2 cellular contexts compared by ENCODE assay signal in genomic region chr6:33430334-33430733, GRCh38.
TF ChIP-seq lines count a peak whose summit lies in the region.

No MANE protein-coding gene starts in this region.

TF ChIP-seq in A549, 52 proteins besides CTCF, POLR2A, EP300 and RAD21:
- TF ChIP-seq BHLHE40 (IDR thresholded peaks at IDR 0.05; ENCODE audit: low read depth, low read length) (no peak), RCOR1 (IDR thresholded peaks at IDR 0.05; ENCODE audit: low read depth, low read length) (no peak), RFX5 (IDR thresholded peaks at IDR 0.05) (no peak), FOSB (CRISPR knock-in tag; IDR thresholded peaks at IDR 0.05) (no peak), SMC3 (IDR thresholded peaks at IDR 0.05) (no peak), CBX2 (IDR thresholded peaks at IDR 0.05; ENCODE audit: borderline replicate concordance, low read depth) (no peak), NR3C1 (IDR thresholded peaks at IDR 0.05) (no peak), BCL3 (IDR thresholded peaks at IDR 0.05) (no peak)

TF ChIP-seq in HCT116, 20 proteins besides CTCF, POLR2A, EP300 and RAD21:
- TF ChIP-seq SRF (IDR thresholded peaks at IDR 0.05; ENCODE audit: low read depth) (no peak), YY1 (IDR thresholded peaks at IDR 0.05; ENCODE audit: extremely low read depth, insufficient replicate concordance, low read depth, low read length) (no peak), EZH2 (IDR thresholded peaks at IDR 0.05) (no peak), JUND (IDR thresholded peaks at IDR 0.05) (no peak), ZNF274 (IDR thresholded peaks at IDR 0.05; ENCODE audit: low read depth, low read length) (no peak), REST (IDR thresholded peaks at IDR 0.05; ENCODE audit: low read depth) (no peak)
